In the genomic region with DNA sequence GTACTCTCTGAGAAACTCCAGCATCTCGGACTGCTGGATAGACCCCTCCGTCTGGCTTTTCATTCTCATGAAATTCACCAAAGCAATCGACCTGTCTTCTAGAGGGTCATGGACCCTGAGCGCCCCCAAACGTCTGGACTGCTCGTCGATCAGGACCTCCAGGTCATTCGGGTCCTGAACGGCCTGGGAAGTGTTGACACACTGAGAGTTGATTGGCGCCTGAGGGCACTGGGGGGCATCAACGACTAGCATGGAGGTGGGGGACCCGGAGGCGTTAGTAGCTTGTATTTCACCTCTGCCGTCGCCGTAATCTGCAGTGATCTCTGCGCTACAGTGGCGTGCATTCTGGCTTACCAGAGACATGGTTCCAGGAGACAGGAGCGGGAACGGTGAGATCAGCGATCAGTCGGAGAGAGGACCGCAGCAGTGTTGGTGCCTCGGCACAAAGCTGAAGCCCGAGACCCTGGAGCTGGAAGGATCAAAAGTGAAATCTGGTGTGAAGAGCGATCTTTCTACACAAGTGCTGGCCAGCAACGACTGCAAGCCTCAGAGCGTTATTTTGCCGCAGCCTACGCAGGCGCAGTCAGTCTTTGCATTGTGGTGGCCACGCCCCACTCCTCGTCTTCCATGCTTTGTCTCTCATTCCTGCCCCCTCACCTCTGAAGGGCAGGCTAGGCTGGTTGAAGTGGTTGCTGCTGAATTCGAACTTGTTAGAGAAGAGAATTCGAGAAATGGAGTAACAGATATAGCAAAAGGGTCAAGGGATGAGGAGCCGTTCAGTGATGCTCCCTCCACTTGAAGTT, we compare ENCODE assay signal across 9 cellular contexts. TPM values are rescaled to one million over a fixed set of nuclear protein-coding genes. Genes with fewer than 3 reads are reported as not detected.
A peak's percentile ranks its signal among the peaks of the same experiment; 100 is the strongest.
DNase-seq lines count a peak whose midpoint lies in the region; ATAC-seq and TF ChIP-seq lines count a peak whose summit lies in the region.
"Had no signal": no experiment of that assay in that cellular context is flagged by ENCODE, and none has a peak within 500 bp of the region (broad histone marks: within the 10 kb centered on the region; RNA-seq: fewer than 3 reads in every experiment).

A gene with protein sequence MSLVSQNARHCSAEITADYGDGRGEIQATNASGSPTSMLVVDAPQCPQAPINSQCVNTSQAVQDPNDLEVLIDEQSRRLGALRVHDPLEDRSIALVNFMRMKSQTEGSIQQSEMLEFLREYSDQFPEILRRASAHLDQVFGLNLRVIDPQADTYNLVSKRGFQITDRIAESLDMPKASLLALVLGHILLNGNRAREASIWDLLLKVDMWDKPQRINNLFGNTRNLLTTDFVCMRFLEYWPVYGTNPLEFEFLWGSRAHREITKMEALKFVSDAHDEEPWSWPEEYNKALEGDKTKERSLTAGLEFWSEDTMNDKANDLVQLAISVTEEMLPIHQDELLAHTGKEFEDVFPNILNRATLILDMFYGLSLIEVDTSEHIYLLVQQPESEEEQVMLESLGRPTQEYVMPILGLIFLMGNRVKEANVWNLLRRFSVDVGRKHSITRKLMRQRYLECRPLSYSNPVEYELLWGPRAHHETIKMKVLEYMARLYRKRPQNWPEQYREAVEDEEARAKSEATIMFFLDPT (minus strand): TSS at position 566 of the 803 bp plus-strand sequence. CDS start 203 bp downstream, at position 363.

- ATAC-seq in HG02571 (IDR thresholded peaks at IDR 0.05; ENCODE audit: unreplicated experiment) (no peak), HG02642 (IDR thresholded peaks at IDR 0.05; ENCODE audit: poor library complexity, unreplicated experiment) (no peak), HG03108 (IDR thresholded peaks at IDR 0.05; ENCODE audit: unreplicated experiment) (no peak)

- no peaks in the 10 kb centered on the region for H3K4me1 ChIP-seq in endodermal cell (ENCODE audit: control insufficient read depth, insufficient read depth, low read length)

- TF ChIP-seq CTCF in endodermal cell (conservative IDR thresholded peaks at IDR 0.05): no peak

- no peak within 1 kb of the TSS for H3K27ac Mint-ChIP-seq in activated CD4-positive, alpha-beta T cell treated with anti-CD3 and anti-CD28 coated beads, Interleukin-2, amount 10 ng/mL, durations not matched to agents 24 days and 14 days
- no peak within 1 kb of the TSS for H3K27ac Mint-ChIP-seq in endodermal cell

- H3K4me3 Mint-ChIP-seq in activated CD4-positive, alpha-beta T cell treated with anti-CD3 and anti-CD28 coated beads, Interleukin-2, amount 10 ng/mL, durations not matched to agents 24 days and 14 days: peak within 1 kb of the TSS; percentile 78
- H3K4me3 Mint-ChIP-seq in endodermal cell: peak within 1 kb of the TSS; percentile 51

- H3K4me1 Mint-ChIP-seq in activated CD4-positive, alpha-beta T cell treated with anti-CD3 and anti-CD28 coated beads, Interleukin-2, amount 10 ng/mL, durations not matched to agents 24 days and 14 days: peaks cover 2% of the 10 kb centered on the region
- H3K4me1 Mint-ChIP-seq in endodermal cell: no peaks in the 10 kb centered on the region

- intact Hi-C loops in activated CD4-positive, alpha-beta T cell treated with anti-CD3 and anti-CD28 coated beads, Interleukin-2, amount 10 ng/mL, durations not matched to agents 24 days and 14 days (cut with micrococcal nuclease): no loop called here

- DNase-seq in DMS79 treated with DMSO at 0.1 percent for 48 hours (lab: John Stamatoyannopoulos, UW) (peak; percentile 38), endodermal cell (no peak), retina (peak; percentile 77), NCI-H2196 (lab: John Stamatoyannopoulos, UW; ENCODE audit: unreplicated experiment) (no peak)
- DNase-seq in activated CD4-positive, alpha-beta T cell treated with anti-CD3 and anti-CD28 coated beads, Interleukin-2, amount 10 ng/mL, durations not matched to agents 24 days and 14 days: no peak

- no peaks in the 10 kb centered on the region for H3K36me3 ChIP-seq in endodermal cell (ENCODE audit: control insufficient read depth, insufficient read depth, low read length)

- H3K27me3 ChIP-seq in endodermal cell (ENCODE audit: control insufficient read depth, insufficient read depth, low read length, poor library complexity, severe bottlenecking): no peaks in the 10 kb centered on the region

- no peak within 1 kb of the TSS for H3K27ac ChIP-seq in endodermal cell (ENCODE audit: low read depth, low read length)

- peaks cover 2% of the 10 kb centered on the region for H3K27me3 Mint-ChIP-seq in activated CD4-positive, alpha-beta T cell treated with anti-CD3 and anti-CD28 coated beads, Interleukin-2, amount 10 ng/mL, durations not matched to agents 24 days and 14 days
- H3K27me3 Mint-ChIP-seq in endodermal cell (ENCODE audit: insufficient read depth): no peaks in the 10 kb centered on the region

- 92 to 96% methylated on average over 10 to 36 of the region's 36 CpGs for WGBS in endodermal cell (ENCODE audit: insufficient coverage in 1 of 2, insufficient read length in 1 of 2), 2 experiments

- no peaks in the 10 kb centered on the region for H3K36me3 Mint-ChIP-seq in activated CD4-positive, alpha-beta T cell treated with anti-CD3 and anti-CD28 coated beads, Interleukin-2, amount 10 ng/mL, durations not matched to agents 24 days and 14 days (ENCODE audit: low read depth)
- no peaks in the 10 kb centered on the region for H3K36me3 Mint-ChIP-seq in endodermal cell (ENCODE audit: low read depth)

- no peak within 1 kb of the TSS for H3K9ac ChIP-seq in endodermal cell (ENCODE audit: extremely low read depth, low read length, poor library complexity, severe bottlenecking)

- H3K9me3 Mint-ChIP-seq in activated CD4-positive, alpha-beta T cell treated with anti-CD3 and anti-CD28 coated beads, Interleukin-2, amount 10 ng/mL, durations not matched to agents 24 days and 14 days: no peaks in the 10 kb centered on the region
- H3K9me3 Mint-ChIP-seq in endodermal cell: peaks cover 64% of the 10 kb centered on the region

- no peaks in the 10 kb centered on the region for H3K9me3 ChIP-seq in endodermal cell (ENCODE audit: control insufficient read depth, low read length)

- H3K4me3 ChIP-seq in endodermal cell (ENCODE audit: low read length): no peak within 1 kb of the TSS

RNA-seq across cellular contexts. Expression of the gene that starts here (rescaled TPM):
- not detected in 2 replicates for total RNA-seq in activated CD4-positive, alpha-beta T cell treated with anti-CD3 and anti-CD28 coated beads, Interleukin-2, amount 10 ng/mL, durations not matched to agents 24 days and 14 days
- not detected for total RNA-seq in endodermal cell
- polyA plus RNA-seq in endodermal cell (2013, experiment 1 of 2): not detected
- not detected for polyA plus RNA-seq in endodermal cell (2013, experiment 2 of 2)
- total RNA-seq: Daoy had no signal

Comparison
In these comparisons a context has a peak if more than half of its experiments do, and no peak if none do; other contexts are left out.
1. DNase-seq: peak in DMS79 treated with DMSO at 0.1 percent for 48 hours (single experiment) and retina (single experiment); none in activated CD4-positive, alpha-beta T cell treated with anti-CD3 and anti-CD28 coated beads, Interleukin-2, amount 10 ng/mL, durations not matched to agents 24 days and 14 days (single experiment), endodermal cell (single experiment) and NCI-H2196 (single experiment).